8 cellular contexts compared by ENCODE assay signal in the genomic region with DNA sequence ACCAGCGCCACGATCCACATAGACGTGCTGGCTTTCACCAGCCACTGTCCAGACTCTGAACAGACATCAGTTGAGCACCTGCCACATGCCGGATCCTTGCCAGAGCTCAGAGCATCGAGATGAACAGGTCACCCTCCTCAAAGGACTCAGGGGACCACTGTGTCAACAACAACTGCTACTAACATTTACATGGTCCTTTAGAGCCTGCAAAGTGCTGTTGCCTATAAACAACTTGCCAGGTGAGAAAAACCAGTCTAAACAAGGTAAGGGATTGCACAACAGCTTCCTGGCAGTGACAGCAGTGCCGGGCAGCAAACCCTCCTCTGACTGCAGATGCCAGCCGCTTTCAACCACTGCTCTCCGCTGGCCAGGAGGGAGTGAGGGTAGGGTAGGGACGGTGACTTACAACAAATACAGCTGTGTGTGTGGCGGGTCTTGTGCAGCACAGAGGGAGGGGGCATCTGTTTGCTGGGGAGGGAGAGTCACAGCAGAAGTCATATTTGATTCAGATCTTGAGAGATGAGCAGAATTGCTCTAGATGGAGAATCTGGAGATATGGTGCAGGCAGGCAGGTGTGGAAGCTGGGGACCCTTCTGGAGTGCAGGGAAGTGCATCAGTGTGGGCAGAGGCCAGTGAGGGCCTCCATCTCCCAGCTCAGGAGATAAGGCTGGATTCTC. TPM values are rescaled to one million over a fixed set of nuclear protein-coding genes. Genes with fewer than 3 reads are reported as not detected.
A peak's percentile ranks its signal among the peaks of the same experiment; 100 is the strongest.
DNase-seq lines count a peak whose midpoint lies in the region; ATAC-seq and TF ChIP-seq lines count a peak whose summit lies in the region.

No MANE protein-coding gene starts in this region.

- H3K4me1 Mint-ChIP-seq in chondrocyte (ENCODE audit: low read depth): peaks cover 15% of the 10 kb centered on the region

- TF ChIP-seq CTCF in chondrocyte (IDR thresholded peaks at IDR 0.05): no peak

- DNase-seq in Right ventricle myocardium inferior (ENCODE audit: missing footprints) (peak; percentile 51), cardiac septum (ENCODE audit: low spot score) (no peak), SHP77 treated with DMSO at 0.1 percent for 48 hours (lab: John Stamatoyannopoulos, UW) (peak; percentile 84), kidney tubule cell (ENCODE audit: low spot score) (peak; percentile 43), NCI-H82 treated with DMSO at 0.1 percent for 48 hours (lab: John Stamatoyannopoulos, UW; ENCODE audit: unreplicated experiment) (no peak), chondrocyte (ENCODE audit: low spot score) (no peak)
- no peak for DNase-seq in stimulated activated CD4-positive, alpha-beta T cell treated with anti-CD3 and anti-CD28 coated beads, Interleukin-4, amount 100 ng/mL, for 4 hours

- no peak overlapping the region for H3K27ac Mint-ChIP-seq in chondrocyte (ENCODE audit: unreplicated experiment)

- H3K36me3 Mint-ChIP-seq in chondrocyte (ENCODE audit: low read depth): peaks cover 9% of the 10 kb centered on the region

- no peak overlapping the region for H3K4me3 Mint-ChIP-seq in chondrocyte (ENCODE audit: unreplicated experiment)

- intact Hi-C loops in Right ventricle myocardium inferior (cut with DNase I): no loop called here
- intact Hi-C loops in cardiac septum (cut with DNase I): no loop called here

- ATAC-seq in Right ventricle myocardium inferior (peak; percentile 81), GM18907 (IDR thresholded peaks at IDR 0.05; ENCODE audit: unreplicated experiment) (no peak)

- H3K27me3 Mint-ChIP-seq in chondrocyte (ENCODE audit: low read depth): no peaks in the 10 kb centered on the region

- no peaks in the 10 kb centered on the region for H3K9me3 Mint-ChIP-seq in chondrocyte (ENCODE audit: low read depth)

RNA-seq across cellular contexts. Expression of a gene that starts 32.8 kb away (rescaled TPM):
- total RNA-seq in Right ventricle myocardium inferior (135 TPM), cardiac septum (113 TPM), chondrocyte (111 to 126 TPM (median 123 TPM) in 3 replicates)

Comparison
In these comparisons a context has a peak if more than half of its experiments do, and no peak if none do; other contexts are left out.
1. DNase-seq: peak in Right ventricle myocardium inferior (single experiment), SHP77 treated with DMSO at 0.1 percent for 48 hours (single experiment) and kidney tubule cell (single experiment); none in cardiac septum (single experiment), stimulated activated CD4-positive, alpha-beta T cell treated with anti-CD3 and anti-CD28 coated beads, Interleukin-4, amount 100 ng/mL, for 4 hours (0 of 2), NCI-H82 treated with DMSO at 0.1 percent for 48 hours (single experiment) and chondrocyte (single experiment).